Comparison of ENCODE assay signal across 12 cellular contexts in the genomic region with DNA sequence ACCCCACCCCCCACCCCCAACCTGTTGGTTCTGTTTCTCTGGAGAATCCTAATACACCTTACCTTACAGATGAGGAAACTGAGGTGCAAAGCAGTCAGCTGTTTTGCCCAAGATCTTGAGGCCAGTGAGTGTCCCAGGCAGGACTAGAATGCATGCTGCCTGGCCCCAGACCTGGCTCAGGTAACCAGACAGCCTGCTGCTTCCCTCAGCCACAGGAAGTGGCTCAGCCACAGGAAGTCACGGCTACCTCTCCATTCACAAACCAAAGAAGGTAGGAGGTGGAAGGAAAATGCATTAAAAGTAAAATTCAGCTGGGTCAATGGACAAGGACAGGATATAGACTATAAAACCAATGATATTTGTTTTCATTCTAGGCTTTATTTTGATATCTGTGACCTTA.
DNase-seq lines count a peak whose midpoint lies in the region; ATAC-seq and TF ChIP-seq lines count a peak whose summit lies in the region.
"Had no signal": no experiment of that assay in that cellular context is flagged by ENCODE, and none has a peak within 500 bp of the region (broad histone marks: within the 10 kb centered on the region; RNA-seq: fewer than 3 reads in every experiment).

No MANE protein-coding gene starts in this region.

- no peak overlapping the region for H2AFZ ChIP-seq in hepatocyte
- H2AFZ ChIP-seq: parathyroid adenoma had no signal

- no peak overlapping the region for H3K4me3 ChIP-seq in GM12865 (ENCODE audit: low read depth, low read length)
- peak overlapping the region in 1 of 4 donors; percentile 0 for H3K4me3 ChIP-seq in Peyer's patch
- no peak overlapping the region for H3K4me3 ChIP-seq in hepatocyte
- H3K4me3 ChIP-seq: left lung had no signal

- H3K9me3 ChIP-seq in Peyer's patch, result no peaks in the 10 kb centered on the region
- no peaks in the 10 kb centered on the region for H3K9me3 ChIP-seq in hepatocyte (ENCODE audit: low read depth)
- H3K9me3 ChIP-seq: left lung had no signal

- no peaks in the 10 kb centered on the region for H3K79me2 ChIP-seq in hepatocyte
- H3K79me2 ChIP-seq: parathyroid adenoma had no signal

- TF ChIP-seq POLR2A in Peyer's patch (IDR thresholded peaks at IDR 0.05), result no peak

- WGBS in hepatocyte (ENCODE audit: low lambda C conversion rate, missing lambda C conversion rate), result 0% methylated on average over 1 of the region's 1 CpG

- DNase-seq in GM12865 (ENCODE audit: low read depth) (peak; percentile 41), Peyer's patch (peak in 2 of 3 donors; percentile 86 to 91), hepatocyte (ENCODE audit: low spot score) (no peak), CD1c-positive myeloid dendritic cell (ENCODE audit: extremely low spot score) (no peak), Right ventricle myocardium inferior (ENCODE audit: missing footprints) (no peak)
- peak; percentile 47 for DNase-seq in activated effector memory CD4-positive, alpha-beta T cell treated with Interleukin-2 at 50 U/mL for 16 hours
- DNase-seq in stimulated activated CD4-positive, alpha-beta T cell treated with anti-CD3 and anti-CD28 coated beads, Interleukin-15, amount 100 ng/mL, for 24 hours, result peak; percentile 56
- DNase-seq: brain microvascular endothelial cell, left lung, NCI-H1105 had no signal

- no peak overlapping the region for H3K4me2 ChIP-seq in hepatocyte

- H3K36me3 ChIP-seq in Peyer's patch (no peaks in the 10 kb centered on the region), hepatocyte (replicated peaks; ENCODE audit: insufficient read depth, low read depth) (no peaks in the 10 kb centered on the region)
- H3K36me3 ChIP-seq: brain microvascular endothelial cell, left lung had no signal

- H3K27ac ChIP-seq in Peyer's patch (peak overlapping the region in 2 of 4 donors; percentile 73 to 82), hepatocyte (no peak overlapping the region)
- H3K27ac ChIP-seq: brain microvascular endothelial cell, left lung, parathyroid adenoma had no signal

- H3K27me3 ChIP-seq in Peyer's patch (no peaks in the 10 kb centered on the region), hepatocyte (no peaks in the 10 kb centered on the region)
- H3K27me3 ChIP-seq: brain microvascular endothelial cell, left lung had no signal

- TF ChIP-seq CTCF in GM12865 (IDR thresholded peaks at IDR 0.05; ENCODE audit: insufficient read depth, low read depth, low read length, missing control alignments) (no peak), Peyer's patch (IDR thresholded peaks at IDR 0.05) (no peak), hepatocyte (IDR thresholded peaks at IDR 0.05; ENCODE audit: poor library complexity) (no peak)

- intact Hi-C loops in Right ventricle myocardium inferior (cut with DNase I), result loop anchor here (5.0 kb wide), 2 partner anchors 203 to 612 kb away; partner anchors contain the start of gene JARID2

- no peaks in the 10 kb centered on the region for H3K9me2 ChIP-seq in hepatocyte (replicated peaks; ENCODE audit: insufficient read depth)

- no peaks in the 10 kb centered on the region for H4K20me1 ChIP-seq in hepatocyte (ENCODE audit: insufficient read depth, poor library complexity, severe bottlenecking)

- ATAC-seq in HG03442 (IDR thresholded peaks at IDR 0.05; ENCODE audit: unreplicated experiment) (no peak), Right ventricle myocardium inferior (no peak)
- ATAC-seq: left lung had no signal

- H3K4me1 ChIP-seq in Peyer's patch, result peaks cover 0 to 26% (median 21%) of the 10 kb centered on the region in 4 donors
- peaks cover 13% of the 10 kb centered on the region for H3K4me1 ChIP-seq in hepatocyte (ENCODE audit: insufficient read depth)

Comparison
In these comparisons a context has a peak if more than half of its experiments do, and no peak if none do; other contexts are left out.
1. DNase-seq: peak in GM12865 (single experiment), Peyer's patch (2 of 3), activated effector memory CD4-positive, alpha-beta T cell treated with Interleukin-2 at 50 U/mL for 16 hours (single experiment) and stimulated activated CD4-positive, alpha-beta T cell treated with anti-CD3 and anti-CD28 coated beads, Interleukin-15, amount 100 ng/mL, for 24 hours (single experiment); none in hepatocyte (single experiment), CD1c-positive myeloid dendritic cell (single experiment) and Right ventricle myocardium inferior (single experiment).